8 cellular contexts compared by ENCODE assay signal in genomic region chr7:94394399-94395140, GRCh38. TPM values are rescaled to one million over a fixed set of nuclear protein-coding genes. Genes with fewer than 3 reads are reported as not detected.
DNase-seq lines count a peak whose midpoint lies in the region; ATAC-seq and TF ChIP-seq lines count a peak whose summit lies in the region.

Gene COL1A2, plus strand, starts transcription at chr7:94394895. Its CDS starts 137 bp downstream, at chr7:94395032.

- no peak for TF ChIP-seq CTCF in choroid plexus epithelial cell (conservative IDR thresholded peaks at IDR 0.05; ENCODE audit: low read depth, low read length)

- H3K9me3 ChIP-seq in stomach smooth muscle (ENCODE audit: control insufficient read depth in 2 of 2, low read length in 2 of 2), result no peaks in the 10 kb centered on the region

- intact Hi-C loops in left colon (cut with DNase I, micrococcal nuclease), result no loop called here

- peaks cover 23% of the 10 kb centered on the region for H3K4me1 ChIP-seq in stomach smooth muscle (ENCODE audit: control insufficient read depth, insufficient read depth, low read length)

- H3K27ac ChIP-seq in stomach smooth muscle (ENCODE audit: low read length), result peak within 1 kb of the TSS; percentile 95

- DNase-seq in EL (peak; percentile 97), NCI-H2227 (lab: John Stamatoyannopoulos, UW; ENCODE audit: unreplicated experiment) (peak; percentile 88), choroid plexus epithelial cell (ENCODE audit: low read depth) (peak; percentile 99), left colon (peak; percentile 45 to 49), NOMO-1 (lab: John Stamatoyannopoulos, UW; ENCODE audit: unreplicated experiment in 2 of 2) (no peak), NCI-H1092 treated with DMSO at 0.1 percent for 48 hours (lab: John Stamatoyannopoulos, UW) (no peak), LoVo (ENCODE audit: low spot score) (no peak)

- H3K27me3 ChIP-seq in stomach smooth muscle (ENCODE audit: control insufficient read depth in 1 of 2, insufficient read depth in 2 of 2, low read length in 2 of 2), result no peaks in the 10 kb centered on the region

- peak within 1 kb of the TSS; percentile 69 for H3K4me3 ChIP-seq in choroid plexus epithelial cell (ENCODE audit: low read depth, low read length)
- peak within 1 kb of the TSS; percentile 94 to 99 for H3K4me3 ChIP-seq in stomach smooth muscle (ENCODE audit: low read length in 2 of 2)

- ATAC-seq in left colon, result peak; percentile 53

- H3K9ac ChIP-seq in stomach smooth muscle (ENCODE audit: low read length in 2 of 2), result peak within 1 kb of the TSS; percentile 80 to 95

- H3K36me3 ChIP-seq in stomach smooth muscle (ENCODE audit: control insufficient read depth in 2 of 2, insufficient read depth in 2 of 2, low read length in 2 of 2), result peaks cover 2 to 6% of the 10 kb centered on the region in 2 donors

RNA-seq across cellular contexts. Expression of gene COL1A2, which starts in this region (rescaled TPM):
- 100 to 1,000 TPM in 1 of 2 donors, 10 to 100 TPM in 1; 28.1 to 103 TPM for total RNA-seq in left colon

Comparison
In these comparisons a context has a peak if more than half of its experiments do, and no peak if none do; other contexts are left out.
1. DNase-seq: peak in EL (single experiment), NCI-H2227 (single experiment), choroid plexus epithelial cell (single experiment) and left colon (2 of 2); none in NOMO-1 (0 of 2), NCI-H1092 treated with DMSO at 0.1 percent for 48 hours (single experiment) and LoVo (single experiment).